7 cellular contexts compared by ENCODE assay signal in the genomic region with DNA sequence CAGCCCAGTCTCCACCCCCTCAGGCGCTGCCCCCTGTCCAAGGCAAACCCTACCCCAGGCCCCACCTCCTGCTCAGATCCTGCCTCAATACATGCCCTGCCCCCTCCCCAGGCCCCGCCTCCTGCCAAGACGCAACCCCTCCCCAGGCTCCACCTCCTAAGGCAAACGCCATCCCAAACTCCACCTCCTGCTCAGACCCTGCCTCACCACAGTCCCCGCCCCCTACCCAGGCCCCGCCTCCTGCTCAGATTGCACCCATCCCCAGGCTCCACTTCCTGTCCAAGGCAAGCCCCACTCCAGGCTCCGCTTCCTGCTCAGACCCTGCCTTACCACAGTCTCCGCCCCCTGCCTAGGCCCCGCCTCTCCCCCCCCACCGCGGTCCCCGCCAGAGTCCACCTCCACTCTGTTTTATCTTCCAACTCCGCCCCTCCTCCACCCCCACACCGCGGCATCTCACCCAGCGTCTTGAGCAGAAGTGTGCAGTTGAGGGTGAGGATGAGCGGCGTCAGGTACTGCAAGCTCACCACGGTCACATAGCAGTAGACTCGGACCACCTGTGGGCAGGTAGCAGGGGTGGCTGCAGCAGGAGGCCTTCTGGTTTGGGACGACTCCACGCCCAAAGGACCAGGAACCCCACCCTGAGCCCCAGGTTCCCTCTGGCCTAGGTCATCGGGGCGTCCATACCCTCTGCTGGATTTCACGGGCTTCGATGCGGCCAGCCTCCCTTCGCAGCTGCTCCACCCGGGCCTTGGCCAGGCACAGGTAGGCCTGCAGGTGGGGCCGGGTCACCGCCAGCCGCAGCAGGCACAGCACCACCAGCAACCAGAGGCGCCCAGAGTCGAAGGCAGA. TPM values are rescaled to one million over a fixed set of nuclear protein-coding genes. Genes with fewer than 3 reads are reported as not detected.
DNase-seq lines count a peak whose midpoint lies in the region; ATAC-seq and TF ChIP-seq lines count a peak whose summit lies in the region.

No MANE protein-coding gene starts in this region.

- H3K9ac ChIP-seq in HCT116 (ENCODE audit: low read length) = no peak overlapping the region

- DNase-seq in HCT116 (ENCODE audit: low read depth, low spot score) = no peak
- DNase-seq in Peyer's patch = peak in 2 of 3 donors; percentile 72 to 84
- DNase-seq in fibroblast of villous mesenchyme (ENCODE audit: low read depth) = peak; percentile 89
- peak; percentile 59 for DNase-seq in progenitor cell of endocrine pancreas (ENCODE audit: low spot score, unreplicated experiment)
- DNase-seq in NCI-H2227 treated with DMSO at 0.1 percent for 48 hours (lab: John Stamatoyannopoulos, UW) = no peak
- DNase-seq in central memory CD4-positive, alpha-beta T cell = no peak

- H4K20me1 ChIP-seq in HCT116 (ENCODE audit: insufficient read depth) = no peaks in the 10 kb centered on the region

- TF ChIP-seq RAD21 in HCT116 (IDR thresholded peaks at IDR 0.05; ENCODE audit: low read depth) = no peak

- no peak overlapping the region for H2AFZ ChIP-seq in HCT116 (ENCODE audit: low read depth, low read length, poor library complexity, severe bottlenecking)

- H3K36me3 ChIP-seq in HCT116 (ENCODE audit: control insufficient read depth in 1 of 2, insufficient read depth in 2 of 2, low read length in 2 of 2) (peaks cover 16 to 41% of the 10 kb centered on the region in 2 experiments), Peyer's patch (peaks cover 0 to 13% (median 0%) of the 10 kb centered on the region in 3 donors)

- RAD21 ChIA-PET in HCT116 (lab: Charles Lee; ENCODE audit: low non-redundant PET in 1 of 2, low total read pairs in 2 of 2, uncharacterized antibody in 2 of 2, unreplicated experiment in 2 of 2) = no interaction called here

- H3K4me1 Mint-ChIP-seq in progenitor cell of endocrine pancreas (ENCODE audit: low read depth) = no peaks in the 10 kb centered on the region

- BruUV-seq in HCT116 (replicated peaks; lab: Mats Ljungman, UMichigan) = no TSS peak

- TF ChIP-seq POLR2A in HCT116 (IDR thresholded peaks at IDR 0.05; ENCODE audit: borderline replicate concordance, extremely low read depth, insufficient read depth, insufficient read length) (no peak), Peyer's patch (IDR thresholded peaks at IDR 0.05) (no peak)

- H3K27ac Mint-ChIP-seq in progenitor cell of endocrine pancreas = no peak overlapping the region

- peaks cover 8% of the 10 kb centered on the region for H3K9me3 Mint-ChIP-seq in progenitor cell of endocrine pancreas (ENCODE audit: low read depth)

- H3K9me2 ChIP-seq in HCT116 (ENCODE audit: insufficient read depth) = no peaks in the 10 kb centered on the region

- H3K36me3 Mint-ChIP-seq in progenitor cell of endocrine pancreas (ENCODE audit: insufficient read depth) = peaks cover 26% of the 10 kb centered on the region

- H3K9me3 ChIP-seq in HCT116 (ENCODE audit: control insufficient read depth in 1 of 2, insufficient read depth in 1 of 2, low read depth in 1 of 2, low read length in 2 of 2) = no peaks in the 10 kb centered on the region
- no peaks in the 10 kb centered on the region for H3K9me3 ChIP-seq in Peyer's patch

- H3K79me2 ChIP-seq in HCT116 (ENCODE audit: insufficient read depth, low read length) = no peaks in the 10 kb centered on the region

- no peak overlapping the region for H3K4me2 ChIP-seq in HCT116 (ENCODE audit: low read length)

- H3K4me3 ChIP-seq in HCT116 (replicated peaks in 1 of 2; ENCODE audit: low read depth in 1 of 2, low read length in 2 of 2) (no peak overlapping the region), Peyer's patch (peak overlapping the region in 1 of 4 donors; percentile 13), fibroblast of villous mesenchyme (ENCODE audit: low read depth, low read length) (peak overlapping the region; percentile 30)

- no peaks in the 10 kb centered on the region for H3K27me3 Mint-ChIP-seq in progenitor cell of endocrine pancreas

- H3K27ac ChIP-seq in HCT116 (ENCODE audit: low read depth, low read length) = no peak overlapping the region; the same call in 1 of the 2 replicates
- H3K27ac ChIP-seq in Peyer's patch = no peak overlapping the region

- intact Hi-C loops in HCT116 (cut with micrococcal nuclease) = no loop called here

- TF ChIP-seq CTCF in HCT116 (IDR thresholded peaks at IDR 0.05 in 2 of 3, conservative IDR thresholded peaks at IDR 0.05 in 1 of 3; ENCODE audit: borderline replicate concordance in 1 of 3, insufficient read depth in 1 of 3, low read depth in 2 of 3, low read length in 2 of 3) = no peak
- no peak for TF ChIP-seq CTCF in Peyer's patch (IDR thresholded peaks at IDR 0.05)
- no peak for TF ChIP-seq CTCF in fibroblast of villous mesenchyme (IDR thresholded peaks at IDR 0.05; ENCODE audit: insufficient read depth, low read depth, low read length)
- TF ChIP-seq CTCF in progenitor cell of endocrine pancreas (IDR thresholded peaks at IDR 0.05; ENCODE audit: unreplicated experiment) = no peak

- CTCF ChIA-PET in HCT116 (lab: Charles Lee) = no interaction called here

- H3K27me3 ChIP-seq in HCT116 (ENCODE audit: insufficient read depth, low read length) (no peaks in the 10 kb centered on the region), Peyer's patch (no peaks in the 10 kb centered on the region)

- no peak overlapping the region for H3K4me3 Mint-ChIP-seq in progenitor cell of endocrine pancreas (ENCODE audit: low read depth)

- POLR2A ChIA-PET in HCT116 (lab: Charles Lee) = no interaction called here

- peak; percentile 86 for ATAC-seq in HCT116
- no peak for ATAC-seq in HG02763 (IDR thresholded peaks at IDR 0.05; ENCODE audit: unreplicated experiment)

- H3K4me1 ChIP-seq in HCT116 (ENCODE audit: control insufficient read depth in 1 of 2, insufficient read depth in 2 of 2, low read length in 2 of 2) = peaks cover 0 to 5% of the 10 kb centered on the region in 2 experiments; a peak in 2 of 4 replicates
- no peaks in the 10 kb centered on the region for H3K4me1 ChIP-seq in Peyer's patch

TF ChIP-seq in HCT116, 20 proteins besides CTCF, POLR2A, EP300 and RAD21:
- TF ChIP-seq EZH2 (IDR thresholded peaks at IDR 0.05) = no peak
- no peak for TF ChIP-seq SRF (IDR thresholded peaks at IDR 0.05; ENCODE audit: low read depth)
- TF ChIP-seq FOSL1 (IDR thresholded peaks at IDR 0.05; ENCODE audit: low read depth) = no peak
- no peak for TF ChIP-seq ELF1 (IDR thresholded peaks at IDR 0.05; ENCODE audit: borderline replicate concordance, low read depth)
- TF ChIP-seq, protein P1, sequence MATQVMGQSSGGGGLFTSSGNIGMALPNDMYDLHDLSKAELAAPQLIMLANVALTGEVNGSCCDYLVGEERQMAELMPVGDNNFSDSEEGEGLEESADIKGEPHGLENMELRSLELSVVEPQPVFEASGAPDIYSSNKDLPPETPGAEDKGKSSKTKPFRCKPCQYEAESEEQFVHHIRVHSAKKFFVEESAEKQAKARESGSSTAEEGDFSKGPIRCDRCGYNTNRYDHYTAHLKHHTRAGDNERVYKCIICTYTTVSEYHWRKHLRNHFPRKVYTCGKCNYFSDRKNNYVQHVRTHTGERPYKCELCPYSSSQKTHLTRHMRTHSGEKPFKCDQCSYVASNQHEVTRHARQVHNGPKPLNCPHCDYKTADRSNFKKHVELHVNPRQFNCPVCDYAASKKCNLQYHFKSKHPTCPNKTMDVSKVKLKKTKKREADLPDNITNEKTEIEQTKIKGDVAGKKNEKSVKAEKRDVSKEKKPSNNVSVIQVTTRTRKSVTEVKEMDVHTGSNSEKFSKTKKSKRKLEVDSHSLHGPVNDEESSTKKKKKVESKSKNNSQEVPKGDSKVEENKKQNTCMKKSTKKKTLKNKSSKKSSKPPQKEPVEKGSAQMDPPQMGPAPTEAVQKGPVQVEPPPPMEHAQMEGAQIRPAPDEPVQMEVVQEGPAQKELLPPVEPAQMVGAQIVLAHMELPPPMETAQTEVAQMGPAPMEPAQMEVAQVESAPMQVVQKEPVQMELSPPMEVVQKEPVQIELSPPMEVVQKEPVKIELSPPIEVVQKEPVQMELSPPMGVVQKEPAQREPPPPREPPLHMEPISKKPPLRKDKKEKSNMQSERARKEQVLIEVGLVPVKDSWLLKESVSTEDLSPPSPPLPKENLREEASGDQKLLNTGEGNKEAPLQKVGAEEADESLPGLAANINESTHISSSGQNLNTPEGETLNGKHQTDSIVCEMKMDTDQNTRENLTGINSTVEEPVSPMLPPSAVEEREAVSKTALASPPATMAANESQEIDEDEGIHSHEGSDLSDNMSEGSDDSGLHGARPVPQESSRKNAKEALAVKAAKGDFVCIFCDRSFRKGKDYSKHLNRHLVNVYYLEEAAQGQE (IDR thresholded peaks at IDR 0.05; ENCODE audit: low read depth) = no peak
- TF ChIP-seq, protein P2, sequence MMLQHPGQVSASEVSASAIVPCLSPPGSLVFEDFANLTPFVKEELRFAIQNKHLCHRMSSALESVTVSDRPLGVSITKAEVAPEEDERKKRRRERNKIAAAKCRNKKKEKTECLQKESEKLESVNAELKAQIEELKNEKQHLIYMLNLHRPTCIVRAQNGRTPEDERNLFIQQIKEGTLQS (IDR thresholded peaks at IDR 0.05) = no peak
- no peak for TF ChIP-seq SP1 (IDR thresholded peaks at IDR 0.05; ENCODE audit: low read depth)
- no peak for TF ChIP-seq CBX3 (IDR thresholded peaks at IDR 0.05; ENCODE audit: low read depth)

RNA-seq across cellular contexts. Expression of a gene that starts 17.7 kb away (rescaled TPM):
- total RNA-seq in HCT116 (2021; ENCODE audit: unreplicated experiment) = 76.0 TPM
- 78.5 and 87.5 TPM in 2 replicates for polyA plus RNA-seq in HCT116 (2012)
- 10 to 100 TPM; 15.9 to 26.4 (median 18.7) TPM for total RNA-seq in Peyer's patch
- total RNA-seq in fibroblast of villous mesenchyme = 18.1 and 20.9 TPM in 2 replicates
- total RNA-seq in progenitor cell of endocrine pancreas = 38.8 and 42.3 TPM in 2 replicates

RNA-seq across cellular contexts. Expression of a gene that starts 49.5 kb away (rescaled TPM):
- total RNA-seq in HCT116 (2021; ENCODE audit: unreplicated experiment) (7.9 TPM), Peyer's patch (1 to 10 TPM in 2 of 4 donors, not detected in 2; 5.0 to 7.4 TPM), fibroblast of villous mesenchyme (0.32 TPM in 1 of 2 replicates, not detected in the other), progenitor cell of endocrine pancreas (4.2 and 4.4 TPM in 2 replicates)
- polyA plus RNA-seq in HCT116 (2012) = 0.45 and 0.73 TPM in 2 replicates

RNA-seq across cellular contexts. Expression of a gene that starts 56.7 kb away (rescaled TPM):
- total RNA-seq in HCT116 (2021; ENCODE audit: unreplicated experiment) = 10.2 TPM
- polyA plus RNA-seq in HCT116 (2012) = 8.2 and 8.6 TPM in 2 replicates
- total RNA-seq in Peyer's patch = 10 to 100 TPM; 11.2 to 24.8 (median 13.2) TPM
- 5.8 and 9.1 TPM in 2 replicates for total RNA-seq in fibroblast of villous mesenchyme
- total RNA-seq in progenitor cell of endocrine pancreas = 10.5 and 10.7 TPM in 2 replicates

Comparison
In these comparisons a context has a peak if more than half of its experiments do, and no peak if none do; other contexts are left out.
1. DNase-seq: peak in Peyer's patch (2 of 3), fibroblast of villous mesenchyme (single experiment) and progenitor cell of endocrine pancreas (single experiment); none in HCT116 (single experiment), NCI-H2227 treated with DMSO at 0.1 percent for 48 hours (single experiment) and central memory CD4-positive, alpha-beta T cell (single experiment).